ENCODE assay signal across 1 cellular context in genomic region chr20:35771689-35772562, GRCh38.
TF ChIP-seq lines count a peak whose summit lies in the region.

PHF20 (plus strand) TSS chr20:35772015; CDS start chr20:35801523, 29,508 bp downstream.

TF ChIP-seq in HepG2, 621 proteins besides CTCF, POLR2A, EP300 and RAD21 (continued from another document and continues in another):
- TF ChIP-seq, protein P1, sequence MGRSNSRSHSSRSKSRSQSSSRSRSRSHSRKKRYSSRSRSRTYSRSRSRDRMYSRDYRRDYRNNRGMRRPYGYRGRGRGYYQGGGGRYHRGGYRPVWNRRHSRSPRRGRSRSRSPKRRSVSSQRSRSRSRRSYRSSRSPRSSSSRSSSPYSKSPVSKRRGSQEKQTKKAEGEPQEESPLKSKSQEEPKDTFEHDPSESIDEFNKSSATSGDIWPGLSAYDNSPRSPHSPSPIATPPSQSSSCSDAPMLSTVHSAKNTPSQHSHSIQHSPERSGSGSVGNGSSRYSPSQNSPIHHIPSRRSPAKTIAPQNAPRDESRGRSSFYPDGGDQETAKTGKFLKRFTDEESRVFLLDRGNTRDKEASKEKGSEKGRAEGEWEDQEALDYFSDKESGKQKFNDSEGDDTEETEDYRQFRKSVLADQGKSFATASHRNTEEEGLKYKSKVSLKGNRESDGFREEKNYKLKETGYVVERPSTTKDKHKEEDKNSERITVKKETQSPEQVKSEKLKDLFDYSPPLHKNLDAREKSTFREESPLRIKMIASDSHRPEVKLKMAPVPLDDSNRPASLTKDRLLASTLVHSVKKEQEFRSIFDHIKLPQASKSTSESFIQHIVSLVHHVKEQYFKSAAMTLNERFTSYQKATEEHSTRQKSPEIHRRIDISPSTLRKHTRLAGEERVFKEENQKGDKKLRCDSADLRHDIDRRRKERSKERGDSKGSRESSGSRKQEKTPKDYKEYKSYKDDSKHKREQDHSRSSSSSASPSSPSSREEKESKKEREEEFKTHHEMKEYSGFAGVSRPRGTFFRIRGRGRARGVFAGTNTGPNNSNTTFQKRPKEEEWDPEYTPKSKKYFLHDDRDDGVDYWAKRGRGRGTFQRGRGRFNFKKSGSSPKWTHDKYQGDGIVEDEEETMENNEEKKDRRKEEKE (IDR thresholded peaks at IDR 0.05), result no peak
- peak; percentile 86; the same call in 1 of the 2 replicates for TF ChIP-seq IRF1 (CRISPR knock-in tag; IDR thresholded peaks at IDR 0.05; ENCODE audit: low read depth)
- TF ChIP-seq ZIK1 (CRISPR knock-in tag; IDR thresholded peaks at IDR 0.05; ENCODE audit: borderline replicate concordance, low read depth), result peak; percentile 98
- peak; percentile 98 for TF ChIP-seq ZNF713 (CRISPR knock-in tag; IDR thresholded peaks at IDR 0.05)
- peak; percentile 70; the same call in 1 of the 2 replicates for TF ChIP-seq STAT6 (CRISPR knock-in tag; IDR thresholded peaks at IDR 0.05; ENCODE audit: borderline replicate concordance)
- TF ChIP-seq MBNL3 (CRISPR knock-in tag; conservative IDR thresholded peaks at IDR 0.05), result no peak; the same call in 1 of the 2 replicates
- TF ChIP-seq, protein P2, sequence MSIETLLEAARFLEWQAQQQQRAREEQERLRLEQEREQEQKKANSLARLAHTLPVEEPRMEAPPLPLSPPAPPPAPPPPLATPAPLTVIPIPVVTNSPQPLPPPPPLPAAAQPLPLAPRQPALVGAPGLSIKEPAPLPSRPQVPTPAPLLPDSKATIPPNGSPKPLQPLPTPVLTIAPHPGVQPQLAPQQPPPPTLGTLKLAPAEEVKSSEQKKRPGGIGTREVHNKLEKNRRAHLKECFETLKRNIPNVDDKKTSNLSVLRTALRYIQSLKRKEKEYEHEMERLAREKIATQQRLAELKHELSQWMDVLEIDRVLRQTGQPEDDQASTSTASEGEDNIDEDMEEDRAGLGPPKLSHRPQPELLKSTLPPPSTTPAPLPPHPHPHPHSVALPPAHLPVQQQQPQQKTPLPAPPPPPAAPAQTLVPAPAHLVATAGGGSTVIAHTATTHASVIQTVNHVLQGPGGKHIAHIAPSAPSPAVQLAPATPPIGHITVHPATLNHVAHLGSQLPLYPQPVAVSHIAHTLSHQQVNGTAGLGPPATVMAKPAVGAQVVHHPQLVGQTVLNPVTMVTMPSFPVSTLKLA (IDR thresholded peaks at IDR 0.05), result peak; percentile 74
- 0 out of 2 replicates have a peak, but pooled peaks have one; percentile 2 for TF ChIP-seq SUZ12 (IDR thresholded peaks at IDR 0.05; ENCODE audit: low read depth, low read length)
- peak; percentile 67 for TF ChIP-seq CHD2 (IDR thresholded peaks at IDR 0.05; ENCODE audit: low read depth, low read length)
- TF ChIP-seq ZNF333 (CRISPR knock-in tag; IDR thresholded peaks at IDR 0.05; ENCODE audit: borderline replicate concordance), result peak; percentile 74; the same call in 1 of the 2 replicates
- TF ChIP-seq TGIF2 (CRISPR knock-in tag; IDR thresholded peaks at IDR 0.05), result 0 out of 2 replicates have a peak, but pooled peaks have one; percentile 1
- peak; percentile 90 for TF ChIP-seq ATF7 (IDR thresholded peaks at IDR 0.05)
- TF ChIP-seq ATF7 (CRISPR knock-in tag; IDR thresholded peaks at IDR 0.05), result peak; percentile 90
- peak; percentile 46; the same call in 1 of the 2 replicates for TF ChIP-seq ZNF577 (CRISPR knock-in tag; IDR thresholded peaks at IDR 0.05; ENCODE audit: borderline replicate concordance, low read depth)
- TF ChIP-seq TEAD2 (CRISPR knock-in tag; IDR thresholded peaks at IDR 0.05), result peak; percentile 86; the same call in 1 of the 2 replicates
- TF ChIP-seq CBX1 (IDR thresholded peaks at IDR 0.05; ENCODE audit: low read depth), result peak; percentile 91
- TF ChIP-seq PCBP2 (optimal IDR thresholded peaks at IDR 0.05; ENCODE audit: low read depth, low read length, poor library complexity, severe bottlenecking), result no peak
- TF ChIP-seq HCFC1 (IDR thresholded peaks at IDR 0.05; ENCODE audit: low read depth, low read length), result peak; percentile 38; the same call in 1 of the 2 replicates
- no peak; the same call in none of the 2 replicates for TF ChIP-seq CENPBD1 (CRISPR knock-in tag; IDR thresholded peaks at IDR 0.05; ENCODE audit: borderline replicate concordance, low read depth)
- TF ChIP-seq NFIB (CRISPR knock-in tag; IDR thresholded peaks at IDR 0.05; ENCODE audit: borderline replicate concordance), result no peak
- TF ChIP-seq ZNF335 (CRISPR knock-in tag; IDR thresholded peaks at IDR 0.05), result peak; percentile 86; the same call in 1 of the 2 replicates
- TF ChIP-seq NCOA5 (CRISPR knock-in tag; IDR thresholded peaks at IDR 0.05), result no peak
- peak; percentile 98 for TF ChIP-seq CREB1 (IDR thresholded peaks at IDR 0.05)
- TF ChIP-seq CREB1 (CRISPR knock-in tag; IDR thresholded peaks at IDR 0.05), result peak; percentile 82
- TF ChIP-seq ZNF350 (CRISPR knock-in tag; IDR thresholded peaks at IDR 0.05; ENCODE audit: borderline replicate concordance, low read depth), result peak; percentile 96
- peak; percentile 70 for TF ChIP-seq KDM5A (IDR thresholded peaks at IDR 0.05; ENCODE audit: borderline replicate concordance, low read length)
- peak; percentile 49 for TF ChIP-seq HNRNPH1 (optimal IDR thresholded peaks at IDR 0.05; ENCODE audit: low read depth, low read length)
- TF ChIP-seq ZNF720 (CRISPR knock-in tag; IDR thresholded peaks at IDR 0.05), result peak; percentile 27; the same call in 1 of the 2 replicates
- TF ChIP-seq, protein P3, sequence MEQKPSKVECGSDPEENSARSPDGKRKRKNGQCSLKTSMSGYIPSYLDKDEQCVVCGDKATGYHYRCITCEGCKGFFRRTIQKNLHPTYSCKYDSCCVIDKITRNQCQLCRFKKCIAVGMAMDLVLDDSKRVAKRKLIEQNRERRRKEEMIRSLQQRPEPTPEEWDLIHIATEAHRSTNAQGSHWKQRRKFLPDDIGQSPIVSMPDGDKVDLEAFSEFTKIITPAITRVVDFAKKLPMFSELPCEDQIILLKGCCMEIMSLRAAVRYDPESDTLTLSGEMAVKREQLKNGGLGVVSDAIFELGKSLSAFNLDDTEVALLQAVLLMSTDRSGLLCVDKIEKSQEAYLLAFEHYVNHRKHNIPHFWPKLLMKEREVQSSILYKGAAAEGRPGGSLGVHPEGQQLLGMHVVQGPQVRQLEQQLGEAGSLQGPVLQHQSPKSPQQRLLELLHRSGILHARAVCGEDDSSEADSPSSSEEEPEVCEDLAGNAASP (CRISPR knock-in tag; IDR thresholded peaks at IDR 0.05; ENCODE audit: borderline replicate concordance), result peak; percentile 49; the same call in 1 of the 2 replicates
- TF ChIP-seq STAT5B (CRISPR knock-in tag; IDR thresholded peaks at IDR 0.05), result peak; percentile 74; the same call in 1 of the 2 replicates
- peak; percentile 80 for TF ChIP-seq CREM (IDR thresholded peaks at IDR 0.05)
- TF ChIP-seq CREM (CRISPR knock-in tag; IDR thresholded peaks at IDR 0.05), result 0 out of 2 replicates have a peak, but pooled peaks have one; percentile 33
- TF ChIP-seq, protein P4, sequence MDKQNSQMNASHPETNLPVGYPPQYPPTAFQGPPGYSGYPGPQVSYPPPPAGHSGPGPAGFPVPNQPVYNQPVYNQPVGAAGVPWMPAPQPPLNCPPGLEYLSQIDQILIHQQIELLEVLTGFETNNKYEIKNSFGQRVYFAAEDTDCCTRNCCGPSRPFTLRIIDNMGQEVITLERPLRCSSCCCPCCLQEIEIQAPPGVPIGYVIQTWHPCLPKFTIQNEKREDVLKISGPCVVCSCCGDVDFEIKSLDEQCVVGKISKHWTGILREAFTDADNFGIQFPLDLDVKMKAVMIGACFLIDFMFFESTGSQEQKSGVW (CRISPR knock-in tag; IDR thresholded peaks at IDR 0.05; ENCODE audit: borderline replicate concordance), result no peak
- no peak for TF ChIP-seq HHEX (CRISPR knock-in tag; IDR thresholded peaks at IDR 0.05)
- peak; percentile 78 for TF ChIP-seq ZMYM3 (CRISPR knock-in tag; IDR thresholded peaks at IDR 0.05)
- no peak for TF ChIP-seq SMC3 (IDR thresholded peaks at IDR 0.05; ENCODE audit: low read length)
- no peak for TF ChIP-seq DNMT3B (CRISPR knock-in tag; conservative IDR thresholded peaks at IDR 0.05)
- no peak; the same call in 1 of the 2 replicates for TF ChIP-seq EHMT2 (IDR thresholded peaks at IDR 0.05; ENCODE audit: borderline replicate concordance, low read depth, low read length)
- TF ChIP-seq RFX5 (IDR thresholded peaks at IDR 0.05; ENCODE audit: low read depth, low read length), result peak; percentile 27; the same call in 1 of the 2 replicates
- peak; percentile 79 for TF ChIP-seq ZFP1 (CRISPR knock-in tag; IDR thresholded peaks at IDR 0.05)
- TF ChIP-seq NPAS2 (CRISPR knock-in tag; IDR thresholded peaks at IDR 0.05; ENCODE audit: borderline replicate concordance), result no peak
- peak; percentile 69; the same call in 1 of the 2 replicates for TF ChIP-seq BRD4 (CRISPR knock-in tag; IDR thresholded peaks at IDR 0.05)
- 0 out of 2 replicates have a peak, but pooled peaks have one; percentile 46 for TF ChIP-seq HMGA1 (CRISPR knock-in tag; conservative IDR thresholded peaks at IDR 0.05)
- TF ChIP-seq NFKBIZ (CRISPR knock-in tag; IDR thresholded peaks at IDR 0.05), result peak; percentile 85
- peak; percentile 99 for TF ChIP-seq BATF2 (CRISPR knock-in tag; IDR thresholded peaks at IDR 0.05)
- TF ChIP-seq SNAI1 (CRISPR knock-in tag; IDR thresholded peaks at IDR 0.05; ENCODE audit: borderline replicate concordance), result peak; percentile 81; the same call in 1 of the 2 replicates
- no peak for TF ChIP-seq RORA (CRISPR knock-in tag; IDR thresholded peaks at IDR 0.05)
- TF ChIP-seq, protein P5, sequence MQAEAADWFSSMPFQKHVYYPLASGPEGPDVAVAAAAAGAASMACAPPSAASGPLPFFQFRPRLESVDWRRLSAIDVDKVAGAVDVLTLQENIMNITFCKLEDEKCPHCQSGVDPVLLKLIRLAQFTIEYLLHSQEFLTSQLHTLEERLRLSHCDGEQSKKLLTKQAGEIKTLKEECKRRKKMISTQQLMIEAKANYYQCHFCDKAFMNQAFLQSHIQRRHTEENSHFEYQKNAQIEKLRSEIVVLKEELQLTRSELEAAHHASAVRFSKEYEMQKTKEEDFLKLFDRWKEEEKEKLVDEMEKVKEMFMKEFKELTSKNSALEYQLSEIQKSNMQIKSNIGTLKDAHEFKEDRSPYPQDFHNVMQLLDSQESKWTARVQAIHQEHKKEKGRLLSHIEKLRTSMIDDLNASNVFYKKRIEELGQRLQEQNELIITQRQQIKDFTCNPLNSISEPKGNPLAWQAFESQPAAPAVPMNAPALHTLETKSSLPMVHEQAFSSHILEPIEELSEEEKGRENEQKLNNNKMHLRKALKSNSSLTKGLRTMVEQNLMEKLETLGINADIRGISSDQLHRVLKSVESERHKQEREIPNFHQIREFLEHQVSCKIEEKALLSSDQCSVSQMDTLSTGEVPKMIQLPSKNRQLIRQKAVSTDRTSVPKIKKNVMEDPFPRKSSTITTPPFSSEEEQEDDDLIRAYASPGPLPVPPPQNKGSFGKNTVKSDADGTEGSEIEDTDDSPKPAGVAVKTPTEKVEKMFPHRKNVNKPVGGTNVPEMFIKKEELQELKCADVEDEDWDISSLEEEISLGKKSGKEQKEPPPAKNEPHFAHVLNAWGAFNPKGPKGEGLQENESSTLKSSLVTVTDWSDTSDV (CRISPR knock-in tag; IDR thresholded peaks at IDR 0.05), result peak; percentile 90; the same call in 1 of the 2 replicates
- peak; percentile 81 for TF ChIP-seq RXRA (CRISPR knock-in tag; IDR thresholded peaks at IDR 0.05)
- TF ChIP-seq ZNF10 (CRISPR knock-in tag; IDR thresholded peaks at IDR 0.05; ENCODE audit: borderline replicate concordance, low read depth), result no peak
- peak; percentile 97 for TF ChIP-seq RAD51 (IDR thresholded peaks at IDR 0.05; ENCODE audit: borderline replicate concordance)
- TF ChIP-seq MAFK (conservative IDR thresholded peaks at IDR 0.05 in 1 of 2, IDR thresholded peaks at IDR 0.05 in 1 of 2; ENCODE audit: low read length in 2 of 2), result no peak
- TF ChIP-seq, protein P6, sequence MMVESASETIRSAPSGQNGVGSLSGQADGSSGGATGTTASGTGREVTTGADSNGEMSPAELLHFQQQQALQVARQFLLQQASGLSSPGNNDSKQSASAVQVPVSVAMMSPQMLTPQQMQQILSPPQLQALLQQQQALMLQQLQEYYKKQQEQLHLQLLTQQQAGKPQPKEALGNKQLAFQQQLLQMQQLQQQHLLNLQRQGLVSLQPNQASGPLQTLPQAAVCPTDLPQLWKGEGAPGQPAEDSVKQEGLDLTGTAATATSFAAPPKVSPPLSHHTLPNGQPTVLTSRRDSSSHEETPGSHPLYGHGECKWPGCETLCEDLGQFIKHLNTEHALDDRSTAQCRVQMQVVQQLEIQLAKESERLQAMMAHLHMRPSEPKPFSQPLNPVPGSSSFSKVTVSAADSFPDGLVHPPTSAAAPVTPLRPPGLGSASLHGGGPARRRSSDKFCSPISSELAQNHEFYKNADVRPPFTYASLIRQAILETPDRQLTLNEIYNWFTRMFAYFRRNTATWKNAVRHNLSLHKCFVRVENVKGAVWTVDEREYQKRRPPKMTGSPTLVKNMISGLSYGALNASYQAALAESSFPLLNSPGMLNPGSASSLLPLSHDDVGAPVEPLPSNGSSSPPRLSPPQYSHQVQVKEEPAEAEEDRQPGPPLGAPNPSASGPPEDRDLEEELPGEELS (CRISPR knock-in tag; IDR thresholded peaks at IDR 0.05), result peak; percentile 70
